In the genomic region with DNA sequence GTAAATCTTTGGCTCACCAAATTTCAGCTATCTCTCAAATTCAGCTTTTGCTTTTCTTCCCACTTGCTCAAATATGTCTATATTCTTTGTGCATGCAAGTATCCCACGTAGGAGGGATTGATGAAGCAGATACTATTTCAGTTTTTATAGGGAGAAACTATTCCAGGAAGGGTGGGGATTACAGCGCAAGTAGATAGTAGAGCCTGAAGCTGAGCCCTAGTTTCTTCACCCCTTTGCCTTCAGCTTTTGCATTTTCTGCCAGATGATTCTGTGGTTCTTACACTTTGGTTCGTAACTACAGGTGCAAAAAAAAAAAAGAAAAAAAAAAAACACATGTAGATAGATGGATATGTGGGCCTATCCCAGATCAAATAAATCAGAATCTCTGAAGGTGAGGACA, we compare ENCODE assay signal across 1 cellular context.
TF ChIP-seq lines count a peak whose summit lies in the region.

No MANE protein-coding gene starts in this region.

TF ChIP-seq in WTC11, 78 proteins besides CTCF, POLR2A, EP300 and RAD21 (continued from another document):
- TF ChIP-seq, protein P1, sequence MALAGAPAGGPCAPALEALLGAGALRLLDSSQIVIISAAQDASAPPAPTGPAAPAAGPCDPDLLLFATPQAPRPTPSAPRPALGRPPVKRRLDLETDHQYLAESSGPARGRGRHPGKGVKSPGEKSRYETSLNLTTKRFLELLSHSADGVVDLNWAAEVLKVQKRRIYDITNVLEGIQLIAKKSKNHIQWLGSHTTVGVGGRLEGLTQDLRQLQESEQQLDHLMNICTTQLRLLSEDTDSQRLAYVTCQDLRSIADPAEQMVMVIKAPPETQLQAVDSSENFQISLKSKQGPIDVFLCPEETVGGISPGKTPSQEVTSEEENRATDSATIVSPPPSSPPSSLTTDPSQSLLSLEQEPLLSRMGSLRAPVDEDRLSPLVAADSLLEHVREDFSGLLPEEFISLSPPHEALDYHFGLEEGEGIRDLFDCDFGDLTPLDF (CRISPR knock-in tag; IDR thresholded peaks at IDR 0.05), result no peak
- TF ChIP-seq, protein P2, sequence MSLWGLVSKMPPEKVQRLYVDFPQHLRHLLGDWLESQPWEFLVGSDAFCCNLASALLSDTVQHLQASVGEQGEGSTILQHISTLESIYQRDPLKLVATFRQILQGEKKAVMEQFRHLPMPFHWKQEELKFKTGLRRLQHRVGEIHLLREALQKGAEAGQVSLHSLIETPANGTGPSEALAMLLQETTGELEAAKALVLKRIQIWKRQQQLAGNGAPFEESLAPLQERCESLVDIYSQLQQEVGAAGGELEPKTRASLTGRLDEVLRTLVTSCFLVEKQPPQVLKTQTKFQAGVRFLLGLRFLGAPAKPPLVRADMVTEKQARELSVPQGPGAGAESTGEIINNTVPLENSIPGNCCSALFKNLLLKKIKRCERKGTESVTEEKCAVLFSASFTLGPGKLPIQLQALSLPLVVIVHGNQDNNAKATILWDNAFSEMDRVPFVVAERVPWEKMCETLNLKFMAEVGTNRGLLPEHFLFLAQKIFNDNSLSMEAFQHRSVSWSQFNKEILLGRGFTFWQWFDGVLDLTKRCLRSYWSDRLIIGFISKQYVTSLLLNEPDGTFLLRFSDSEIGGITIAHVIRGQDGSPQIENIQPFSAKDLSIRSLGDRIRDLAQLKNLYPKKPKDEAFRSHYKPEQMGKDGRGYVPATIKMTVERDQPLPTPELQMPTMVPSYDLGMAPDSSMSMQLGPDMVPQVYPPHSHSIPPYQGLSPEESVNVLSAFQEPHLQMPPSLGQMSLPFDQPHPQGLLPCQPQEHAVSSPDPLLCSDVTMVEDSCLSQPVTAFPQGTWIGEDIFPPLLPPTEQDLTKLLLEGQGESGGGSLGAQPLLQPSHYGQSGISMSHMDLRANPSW (CRISPR knock-in tag; conservative IDR thresholded peaks at IDR 0.05; ENCODE audit: low read depth), result no peak
- no peak for TF ChIP-seq EMX1 (CRISPR knock-in tag; IDR thresholded peaks at IDR 0.05)
